Comparison of ENCODE assay signal across 1 cellular context in the genomic region with DNA sequence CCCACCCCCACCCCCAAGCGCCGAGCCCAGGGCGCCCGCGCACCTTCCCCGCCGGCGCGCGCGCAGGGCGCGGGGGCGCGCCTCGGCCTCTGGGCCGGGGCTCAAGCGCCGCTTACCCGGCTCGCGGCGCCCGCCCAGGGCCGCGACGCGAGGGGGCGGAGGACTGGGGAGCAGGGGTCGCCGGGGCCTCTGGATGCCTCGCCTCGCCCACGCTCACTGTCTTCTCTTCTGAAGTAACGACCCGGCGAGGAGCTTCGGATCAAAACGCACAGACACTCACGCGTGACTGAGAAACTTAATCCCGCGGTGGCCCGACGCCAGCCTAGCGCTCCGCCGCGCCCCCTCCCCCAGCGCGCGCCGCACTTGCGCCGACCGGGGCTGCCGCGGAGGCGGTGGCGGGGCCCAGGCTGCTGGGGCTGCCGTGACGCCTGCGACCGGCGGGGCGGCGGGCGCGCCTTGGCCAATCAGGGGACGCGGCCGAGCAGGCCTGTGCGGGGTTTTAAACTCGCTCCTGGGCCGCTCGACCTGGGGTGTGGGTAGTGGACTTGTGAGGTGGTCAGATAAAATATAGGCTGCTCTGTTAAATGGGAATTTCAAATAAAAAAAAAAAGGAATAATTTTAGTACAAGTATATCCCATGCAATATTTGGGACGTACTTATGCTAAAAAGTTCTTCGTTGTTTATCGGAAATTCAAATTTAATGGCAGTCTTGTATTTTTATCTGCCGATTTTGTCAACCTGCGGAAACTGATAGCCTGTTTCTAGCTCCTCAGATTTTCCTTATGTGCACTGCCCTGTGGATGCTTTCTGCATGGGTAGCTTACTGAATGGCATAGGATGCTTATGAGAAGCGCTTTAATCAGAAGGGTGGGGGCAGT.
TF ChIP-seq lines count a peak whose summit lies in the region.

A gene with protein sequence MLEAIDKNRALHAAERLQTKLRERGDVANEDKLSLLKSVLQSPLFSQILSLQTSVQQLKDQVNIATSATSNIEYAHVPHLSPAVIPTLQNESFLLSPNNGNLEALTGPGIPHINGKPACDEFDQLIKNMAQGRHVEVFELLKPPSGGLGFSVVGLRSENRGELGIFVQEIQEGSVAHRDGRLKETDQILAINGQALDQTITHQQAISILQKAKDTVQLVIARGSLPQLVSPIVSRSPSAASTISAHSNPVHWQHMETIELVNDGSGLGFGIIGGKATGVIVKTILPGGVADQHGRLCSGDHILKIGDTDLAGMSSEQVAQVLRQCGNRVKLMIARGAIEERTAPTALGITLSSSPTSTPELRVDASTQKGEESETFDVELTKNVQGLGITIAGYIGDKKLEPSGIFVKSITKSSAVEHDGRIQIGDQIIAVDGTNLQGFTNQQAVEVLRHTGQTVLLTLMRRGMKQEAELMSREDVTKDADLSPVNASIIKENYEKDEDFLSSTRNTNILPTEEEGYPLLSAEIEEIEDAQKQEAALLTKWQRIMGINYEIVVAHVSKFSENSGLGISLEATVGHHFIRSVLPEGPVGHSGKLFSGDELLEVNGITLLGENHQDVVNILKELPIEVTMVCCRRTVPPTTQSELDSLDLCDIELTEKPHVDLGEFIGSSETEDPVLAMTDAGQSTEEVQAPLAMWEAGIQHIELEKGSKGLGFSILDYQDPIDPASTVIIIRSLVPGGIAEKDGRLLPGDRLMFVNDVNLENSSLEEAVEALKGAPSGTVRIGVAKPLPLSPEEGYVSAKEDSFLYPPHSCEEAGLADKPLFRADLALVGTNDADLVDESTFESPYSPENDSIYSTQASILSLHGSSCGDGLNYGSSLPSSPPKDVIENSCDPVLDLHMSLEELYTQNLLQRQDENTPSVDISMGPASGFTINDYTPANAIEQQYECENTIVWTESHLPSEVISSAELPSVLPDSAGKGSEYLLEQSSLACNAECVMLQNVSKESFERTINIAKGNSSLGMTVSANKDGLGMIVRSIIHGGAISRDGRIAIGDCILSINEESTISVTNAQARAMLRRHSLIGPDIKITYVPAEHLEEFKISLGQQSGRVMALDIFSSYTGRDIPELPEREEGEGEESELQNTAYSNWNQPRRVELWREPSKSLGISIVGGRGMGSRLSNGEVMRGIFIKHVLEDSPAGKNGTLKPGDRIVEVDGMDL (N-terminal part only) (minus strand): TSS at position 409 of the 879 bp plus-strand sequence. CDS start 29,377 bp downstream, outside the sequence.

TF ChIP-seq in GM23338, 12 proteins besides CTCF, POLR2A, EP300 and RAD21 (continued from another document):
- TF ChIP-seq, protein P1, sequence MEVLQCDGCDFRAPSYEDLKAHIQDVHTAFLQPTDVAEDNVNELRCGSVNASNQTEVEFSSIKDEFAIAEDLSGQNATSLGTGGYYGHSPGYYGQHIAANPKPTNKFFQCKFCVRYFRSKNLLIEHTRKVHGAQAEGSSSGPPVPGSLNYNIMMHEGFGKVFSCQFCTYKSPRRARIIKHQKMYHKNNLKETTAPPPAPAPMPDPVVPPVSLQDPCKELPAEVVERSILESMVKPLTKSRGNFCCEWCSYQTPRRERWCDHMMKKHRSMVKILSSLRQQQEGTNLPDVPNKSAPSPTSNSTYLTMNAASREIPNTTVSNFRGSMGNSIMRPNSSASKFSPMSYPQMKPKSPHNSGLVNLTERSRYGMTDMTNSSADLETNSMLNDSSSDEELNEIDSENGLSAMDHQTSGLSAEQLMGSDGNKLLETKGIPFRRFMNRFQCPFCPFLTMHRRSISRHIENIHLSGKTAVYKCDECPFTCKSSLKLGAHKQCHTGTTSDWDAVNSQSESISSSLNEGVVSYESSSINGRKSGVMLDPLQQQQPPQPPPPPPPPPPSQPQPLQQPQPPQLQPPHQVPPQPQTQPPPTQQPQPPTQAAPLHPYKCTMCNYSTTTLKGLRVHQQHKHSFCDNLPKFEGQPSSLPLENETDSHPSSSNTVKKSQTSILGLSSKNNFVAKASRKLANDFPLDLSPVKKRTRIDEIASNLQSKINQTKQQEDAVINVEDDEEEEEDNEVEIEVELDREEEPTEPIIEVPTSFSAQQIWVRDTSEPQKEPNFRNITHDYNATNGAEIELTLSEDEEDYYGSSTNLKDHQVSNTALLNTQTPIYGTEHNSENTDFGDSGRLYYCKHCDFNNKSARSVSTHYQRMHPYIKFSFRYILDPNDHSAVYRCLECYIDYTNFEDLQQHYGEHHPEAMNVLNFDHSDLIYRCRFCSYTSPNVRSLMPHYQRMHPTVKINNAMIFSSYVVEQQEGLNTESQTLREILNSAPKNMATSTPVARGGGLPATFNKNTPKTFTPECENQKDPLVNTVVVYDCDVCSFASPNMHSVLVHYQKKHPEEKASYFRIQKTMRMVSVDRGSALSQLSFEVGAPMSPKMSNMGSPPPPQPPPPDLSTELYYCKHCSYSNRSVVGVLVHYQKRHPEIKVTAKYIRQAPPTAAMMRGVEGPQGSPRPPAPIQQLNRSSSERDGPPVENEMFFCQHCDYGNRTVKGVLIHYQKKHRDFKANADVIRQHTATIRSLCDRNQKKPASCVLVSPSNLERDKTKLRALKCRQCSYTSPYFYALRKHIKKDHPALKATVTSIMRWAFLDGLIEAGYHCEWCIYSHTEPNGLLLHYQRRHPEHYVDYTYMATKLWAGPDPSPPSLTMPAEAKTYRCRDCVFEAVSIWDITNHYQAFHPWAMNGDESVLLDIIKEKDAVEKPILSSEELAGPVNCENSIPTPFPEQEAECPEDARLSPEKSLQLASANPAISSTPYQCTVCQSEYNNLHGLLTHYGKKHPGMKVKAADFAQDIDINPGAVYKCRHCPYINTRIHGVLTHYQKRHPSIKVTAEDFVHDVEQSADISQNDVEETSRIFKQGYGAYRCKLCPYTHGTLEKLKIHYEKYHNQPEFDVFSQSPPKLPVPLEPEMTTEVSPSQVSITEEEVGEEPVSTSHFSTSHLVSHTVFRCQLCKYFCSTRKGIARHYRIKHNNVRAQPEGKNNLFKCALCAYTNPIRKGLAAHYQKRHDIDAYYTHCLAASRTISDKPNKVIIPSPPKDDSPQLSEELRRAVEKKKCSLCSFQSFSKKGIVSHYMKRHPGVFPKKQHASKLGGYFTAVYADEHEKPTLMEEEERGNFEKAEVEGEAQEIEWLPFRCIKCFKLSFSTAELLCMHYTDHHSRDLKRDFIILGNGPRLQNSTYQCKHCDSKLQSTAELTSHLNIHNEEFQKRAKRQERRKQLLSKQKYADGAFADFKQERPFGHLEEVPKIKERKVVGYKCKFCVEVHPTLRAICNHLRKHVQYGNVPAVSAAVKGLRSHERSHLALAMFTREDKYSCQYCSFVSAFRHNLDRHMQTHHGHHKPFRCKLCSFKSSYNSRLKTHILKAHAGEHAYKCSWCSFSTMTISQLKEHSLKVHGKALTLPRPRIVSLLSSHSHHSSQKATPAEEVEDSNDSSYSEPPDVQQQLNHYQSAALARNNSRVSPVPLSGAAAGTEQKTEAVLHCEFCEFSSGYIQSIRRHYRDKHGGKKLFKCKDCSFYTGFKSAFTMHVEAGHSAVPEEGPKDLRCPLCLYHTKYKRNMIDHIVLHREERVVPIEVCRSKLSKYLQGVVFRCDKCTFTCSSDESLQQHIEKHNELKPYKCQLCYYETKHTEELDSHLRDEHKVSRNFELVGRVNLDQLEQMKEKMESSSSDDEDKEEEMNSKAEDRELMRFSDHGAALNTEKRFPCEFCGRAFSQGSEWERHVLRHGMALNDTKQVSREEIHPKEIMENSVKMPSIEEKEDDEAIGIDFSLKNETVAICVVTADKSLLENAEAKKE (CRISPR knock-in tag; IDR thresholded peaks at IDR 0.05) = no peak
TF ChIP-seq in GM23338: peak in this region for 2.
